1 cellular context compared by ENCODE assay signal in genomic region chr21:43269461-43269860, GRCh38.
TF ChIP-seq lines count a peak whose summit lies in the region.

No MANE protein-coding gene starts in this region.

TF ChIP-seq in HepG2, 621 proteins besides CTCF, POLR2A, EP300 and RAD21 (continued from another document):
- TF ChIP-seq ZBTB2 (CRISPR knock-in tag; IDR thresholded peaks at IDR 0.05; ENCODE audit: low read depth): no peak
- TF ChIP-seq JUNB (CRISPR knock-in tag; IDR thresholded peaks at IDR 0.05; ENCODE audit: borderline replicate concordance): no peak
- TF ChIP-seq GABPB1 (CRISPR knock-in tag; IDR thresholded peaks at IDR 0.05): 0 out of 2 replicates have a peak, but pooled peaks have one; percentile 15
- peak; percentile 22; the same call in 1 of the 2 replicates for TF ChIP-seq ZMYM4 (CRISPR knock-in tag; IDR thresholded peaks at IDR 0.05)
- no peak for TF ChIP-seq ZNF414 (CRISPR knock-in tag; IDR thresholded peaks at IDR 0.05)
- no peak for TF ChIP-seq ZNF234 (CRISPR knock-in tag; conservative IDR thresholded peaks at IDR 0.05)
- TF ChIP-seq ZBTB7B (CRISPR knock-in tag; IDR thresholded peaks at IDR 0.05): 0 out of 2 replicates have a peak, but pooled peaks have one; percentile 36
- peak; percentile 31; the same call in 1 of the 2 replicates for TF ChIP-seq ZFP91 (CRISPR knock-in tag; IDR thresholded peaks at IDR 0.05; ENCODE audit: borderline replicate concordance)
- TF ChIP-seq TARDBP (CRISPR knock-in tag; IDR thresholded peaks at IDR 0.05): no peak
- no peak for TF ChIP-seq ZBTB1 (CRISPR knock-in tag; IDR thresholded peaks at IDR 0.05; ENCODE audit: borderline replicate concordance)
- TF ChIP-seq FIP1L1 (IDR thresholded peaks at IDR 0.05; ENCODE audit: borderline replicate concordance, insufficient read depth, low read depth, low read length): no peak
- peak; percentile 75 for TF ChIP-seq ZNF770 (CRISPR knock-in tag; IDR thresholded peaks at IDR 0.05)
- 0 out of 2 replicates have a peak, but pooled peaks have one; percentile 29 for TF ChIP-seq PHF8 (CRISPR knock-in tag; IDR thresholded peaks at IDR 0.05)
- no peak for TF ChIP-seq KLF15 (CRISPR knock-in tag; IDR thresholded peaks at IDR 0.05; ENCODE audit: borderline replicate concordance)
- no peak for TF ChIP-seq ZNF34 (CRISPR knock-in tag; IDR thresholded peaks at IDR 0.05; ENCODE audit: borderline replicate concordance)
- no peak for TF ChIP-seq SP1 (IDR thresholded peaks at IDR 0.05)
- peak; percentile 57; the same call in 1 of the 2 replicates for TF ChIP-seq SP1 (CRISPR knock-in tag; IDR thresholded peaks at IDR 0.05)
TF ChIP-seq in HepG2: peak in this region for 14.
